8 cellular contexts compared by ENCODE assay signal in the genomic region with DNA sequence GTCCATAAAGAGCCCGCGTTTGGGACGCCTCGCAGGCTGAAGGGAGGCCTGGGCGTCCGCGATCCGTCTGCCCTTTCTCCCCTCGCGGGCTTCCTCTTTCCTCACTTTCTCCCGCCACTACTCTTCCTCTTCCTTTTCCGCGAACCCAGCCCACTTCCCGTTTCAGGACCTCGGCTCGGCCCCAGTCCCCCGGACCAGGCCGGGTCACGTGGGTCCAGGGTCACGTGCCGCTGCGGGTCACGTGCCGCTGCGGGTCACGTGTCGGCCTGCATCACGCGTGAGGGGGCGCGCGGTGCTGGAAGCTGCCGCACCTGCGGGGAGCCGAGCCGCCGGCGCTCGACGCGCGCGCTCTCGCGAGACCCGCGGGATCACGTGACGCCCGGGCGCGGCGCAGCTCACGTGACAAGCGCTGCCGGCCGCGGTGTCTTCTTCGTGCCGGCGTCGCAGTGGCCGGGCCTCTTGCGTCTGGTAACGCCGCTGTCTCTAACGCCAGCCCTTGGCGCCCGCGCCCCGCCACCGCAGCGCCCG. TPM values are rescaled to one million over a fixed set of nuclear protein-coding genes. Genes with fewer than 3 reads are reported as not detected.
DNase-seq lines count a peak whose midpoint lies in the region; ATAC-seq and TF ChIP-seq lines count a peak whose summit lies in the region.

LAMP1 (plus strand) TSS at position 398 of the 528 bp plus-strand sequence. CDS start 196 bp downstream, outside the sequence.

- DNase-seq in AG20443 (ENCODE audit: low spot score) = peak; percentile 99
- peak; percentile 88 for DNase-seq in NCI-H460 (ENCODE audit: extremely low read depth, low read depth)
- DNase-seq in activated CD4-positive, CD25-positive, alpha-beta regulatory T cell treated with anti-CD3 and anti-CD28 coated beads, Interleukin-2, amount 50 U/mL, for 72 hours = peak; percentile 100
- peak; percentile 92 for DNase-seq in cerebellar cortex (ENCODE audit: low spot score)
- DNase-seq in islet precursor cell = peak; percentile 98
- DNase-seq in stimulated activated CD4-positive, alpha-beta T cell treated with anti-CD3 and anti-CD28 coated beads, Interleukin-12 subunit alpha, Interleukin-12 subunit beta, amount 100 ng/mL, for 4 hours = peak; percentile 100

- TF ChIP-seq POLR2A in GM19099 (IDR thresholded peaks at IDR 0.05; ENCODE audit: extremely low read depth, insufficient read length, low read depth) = peak; percentile 71

- ATAC-seq in HG03378 (IDR thresholded peaks at IDR 0.05; ENCODE audit: unreplicated experiment) = peak; percentile 48

RNA-seq across cellular contexts. Expression of gene LAMP1, which starts in this region (rescaled TPM):
- total RNA-seq in NCI-H460 (2014; rRNA removed; shearing (Covaris generic)) = 118 and 121 TPM in 2 replicates
- 161 and 164 TPM in 2 replicates for polyA plus RNA-seq in NCI-H460 (2014; cell fraction: nucleus; rRNA removed)

Comparison
In these comparisons a context has a peak if more than half of its experiments do, and no peak if none do; other contexts are left out.
1. Peak in every context shown above with its lines: DNase-seq and ATAC-seq.